Comparison of ENCODE assay signal across 8 cellular contexts in the genomic region with DNA sequence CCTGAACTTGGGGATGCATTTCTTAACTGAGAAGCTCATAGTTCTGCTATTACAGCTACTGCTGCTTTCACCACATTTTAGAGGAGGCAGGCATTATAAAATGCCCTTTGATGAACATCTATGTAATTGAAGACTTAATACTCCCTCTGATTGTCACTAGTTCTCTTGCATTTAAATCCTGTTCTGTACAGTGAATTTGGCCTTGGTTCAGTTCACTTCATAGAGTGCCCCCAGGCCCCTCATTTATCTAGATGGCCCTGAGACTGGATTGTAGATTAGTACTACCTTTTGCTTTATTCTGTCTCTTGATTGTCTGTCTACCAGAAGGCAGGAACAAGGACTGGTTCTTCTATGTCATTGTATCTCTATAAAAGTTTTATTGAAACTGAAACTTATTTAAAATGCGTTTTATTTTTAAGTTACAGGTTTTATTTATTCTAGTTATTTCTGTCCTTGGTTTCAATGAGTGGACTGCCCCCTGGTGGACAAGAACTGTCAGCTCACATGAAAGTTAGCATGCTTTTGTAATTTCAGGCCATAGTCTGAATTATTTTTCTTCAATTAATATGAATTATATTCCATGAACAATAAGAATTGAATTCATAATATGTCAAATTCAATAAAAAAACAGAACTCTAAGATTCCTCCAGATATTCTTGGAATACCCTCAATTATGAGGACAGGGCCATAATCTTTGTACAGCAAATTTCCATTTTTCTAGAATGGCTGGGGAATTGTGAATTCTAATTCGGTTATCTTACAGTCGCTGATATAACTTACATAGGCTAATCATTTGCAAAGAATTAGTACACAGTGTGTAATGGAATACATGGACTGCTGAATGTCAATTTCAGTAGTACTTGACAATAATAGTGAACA. TPM values are rescaled to one million over a fixed set of nuclear protein-coding genes. Genes with fewer than 3 reads are reported as not detected.
DNase-seq lines count a peak whose midpoint lies in the region; ATAC-seq, FAIRE-seq and TF ChIP-seq lines count a peak whose summit lies in the region.

No MANE protein-coding gene starts in this region.

- H3K4me3 ChIP-seq in adipocyte (ENCODE audit: low read length) (no peak overlapping the region), kidney (ENCODE audit: low read length in 2 of 2) (no peak overlapping the region), testis (no peak overlapping the region)

- H3K9ac ChIP-seq in adipocyte (ENCODE audit: low read length) (no peak overlapping the region), kidney (ENCODE audit: low read length in 2 of 2) (no peak overlapping the region)

- peaks cover 21% of the 10 kb centered on the region for H3K4me1 ChIP-seq in adipocyte (ENCODE audit: control insufficient read depth, insufficient read depth, low read length)
- no peaks in the 10 kb centered on the region for H3K4me1 ChIP-seq in kidney (ENCODE audit: control insufficient read depth in 1 of 2, insufficient read depth in 1 of 2, low read depth in 1 of 2, low read length in 2 of 2)
- H3K4me1 ChIP-seq in testis: no peaks in the 10 kb centered on the region

- H3K27me3 ChIP-seq in adipocyte (replicated peaks; ENCODE audit: control insufficient read depth, insufficient read depth, low read length): peaks cover 47% of the 10 kb centered on the region
- H3K27me3 ChIP-seq in testis: no peaks in the 10 kb centered on the region

- H3K27ac ChIP-seq in kidney (ENCODE audit: low read depth in 2 of 2, low read length in 2 of 2) (no peak overlapping the region), testis (no peak overlapping the region)

- H3K36me3 ChIP-seq in adipocyte (ENCODE audit: control insufficient read depth, insufficient read depth, low read length, severe bottlenecking) (no peaks in the 10 kb centered on the region), kidney (ENCODE audit: control insufficient read depth in 1 of 2, insufficient read depth in 2 of 2, low read length in 2 of 2) (no peaks in the 10 kb centered on the region), testis (ENCODE audit: low read depth, missing control alignments) (no peaks in the 10 kb centered on the region)

- H3K9me3 ChIP-seq in adipocyte (ENCODE audit: control insufficient read depth, low read length): no peaks in the 10 kb centered on the region
- no peaks in the 10 kb centered on the region for H3K9me3 ChIP-seq in kidney (ENCODE audit: control insufficient read depth in 1 of 2, low read length in 2 of 2)
- no peaks in the 10 kb centered on the region for H3K9me3 ChIP-seq in testis

- 26 to 33% methylated on average over 3 of the region's 3 CpGs for WGBS in testis, 2 donors

- in situ Hi-C loops in G401 (cut with HindIII; ENCODE audit: low sequenced_read_pairs): no loop called here

- TF ChIP-seq CTCF in kidney (IDR thresholded peaks at IDR 0.05; ENCODE audit: borderline replicate concordance, extremely low read depth, insufficient read depth) (peak; percentile 82), testis (IDR thresholded peaks at IDR 0.05) (peak; percentile 82 to 96 (median 92))

- intact Hi-C loops in kidney (cut with DNase I) (loop anchor here (10.0 kb wide), 2 partner anchors 193 to 603 kb away; no protein-coding TSS in a partner anchor), testis (cut with DNase I; ENCODE audit: low total_unique reads) (no loop called here)

- ATAC-seq in GM19328 (IDR thresholded peaks at IDR 0.05; ENCODE audit: unreplicated experiment) (no peak), GM19467 (IDR thresholded peaks at IDR 0.05; ENCODE audit: unreplicated experiment) (no peak)

- peak; percentile 98 for FAIRE-seq in A204.1 (lab: Jason Lieb, UNC)
- peak; percentile 96 for FAIRE-seq in kidney (lab: Jason Lieb, UNC)

- TF ChIP-seq POLR2A in testis (IDR thresholded peaks at IDR 0.05): no peak

- DNase-seq in G401 (ENCODE audit: low spot score) (peak; percentile 45), NCI-H2227 (lab: John Stamatoyannopoulos, UW; ENCODE audit: unreplicated experiment) (peak; percentile 49), adipocyte (ENCODE audit: low read depth) (peak; percentile 82), kidney (no peak), testis (peak; percentile 72)

RNA-seq across cellular contexts. Expression of a gene that starts 47.2 kb away (rescaled TPM):
- 49.5 and 60.1 TPM in 2 replicates for total RNA-seq in G401 (2014; rRNA removed; shearing (Covaris generic))
- total RNA-seq in kidney: 63.8 TPM
- polyA plus RNA-seq in kidney (ENCODE audit: insufficient read depth, low read depth, low replicate concordance): 20.3 TPM
- 10 to 100 TPM; 42.1 to 47.0 TPM for total RNA-seq in testis
- 26.6 TPM for polyA plus RNA-seq in testis (ENCODE audit: insufficient read depth, low read depth, low replicate concordance)
